8 cellular contexts compared by ENCODE assay signal in genomic region chr19:9538183-9539058, GRCh38. TPM values are rescaled to one million over a fixed set of nuclear protein-coding genes. Genes with fewer than 3 reads are reported as not detected.
DNase-seq lines count a peak whose midpoint lies in the region; ATAC-seq and TF ChIP-seq lines count a peak whose summit lies in the region.

TSS of gene ZNF426 (minus strand) at chr19:9538645. CDS start at chr19:9536232, 2,413 bp downstream.

- peak within 1 kb of the TSS; percentile 94 for H3K4me3 Mint-ChIP-seq in nephron progenitor cell

- TF ChIP-seq CTCF in BJ (IDR thresholded peaks at IDR 0.05; ENCODE audit: insufficient read depth, low read depth, low read length) (no peak), fibroblast of villous mesenchyme (IDR thresholded peaks at IDR 0.05; ENCODE audit: insufficient read depth, low read depth, low read length) (no peak), nephron progenitor cell (IDR thresholded peaks at IDR 0.05) (no peak)

- ATAC-seq in GM19455 (IDR thresholded peaks at IDR 0.05; ENCODE audit: unreplicated experiment): peak; percentile 72
- peak; percentile 92 for ATAC-seq in stimulated activated naive CD8-positive, alpha-beta T cell treated with anti-CD3 and anti-CD28 coated beads, Interleukin-15, Interleukin-2, amounts not matched to agents 100 U/mL and 50 U/mL, for 24 hours

- H3K27ac ChIP-seq in KOPT-K1 (ENCODE audit: low read depth, low read length, poor library complexity, severe bottlenecking): peak within 1 kb of the TSS; percentile 68
- peak within 1 kb of the TSS; percentile 86 for H3K27ac ChIP-seq in SJCRH30

- H3K36me3 ChIP-seq in BJ (ENCODE audit: control insufficient read depth, insufficient read depth, low read length) (peaks cover 18% of the 10 kb centered on the region), KOPT-K1 (ENCODE audit: insufficient read depth, low read length) (peaks cover 33% of the 10 kb centered on the region), SJCRH30 (peaks cover 37% of the 10 kb centered on the region)

- H3K36me3 Mint-ChIP-seq in nephron progenitor cell (ENCODE audit: low read depth): peaks cover 69% of the 10 kb centered on the region

- POLR2A ChIA-PET in BJ (lab: Charles Lee): no interaction called here

- CTCF ChIA-PET in BJ (lab: Yijun Ruan, JAX): interaction anchor here (1.0 kb wide), 1 partner anchor 15 kb away, joined by 5 read pairs; no protein-coding TSS in a partner anchor

- no peaks in the 10 kb centered on the region for H3K4me1 Mint-ChIP-seq in nephron progenitor cell

- H3K9me3 Mint-ChIP-seq in nephron progenitor cell: peaks cover 86% of the 10 kb centered on the region

- DNase-seq in BJ (ENCODE audit: low read depth) (peak; percentile 36), SJCRH30 (peak; percentile 84 to 89), activated gamma-delta T cell treated with Interleukin-2 at 50 U/mL for 16 hours (peak; percentile 77), fibroblast of villous mesenchyme (ENCODE audit: low read depth) (peak; percentile 92), nephron progenitor cell (peak; percentile 78)
- peak; percentile 88 for DNase-seq in stimulated activated naive CD8-positive, alpha-beta T cell treated with anti-CD3 and anti-CD28 coated beads, Interleukin-15, Interleukin-2, amounts not matched to agents 100 U/mL and 50 U/mL, for 24 hours

- peaks cover 6% of the 10 kb centered on the region for H3K27me3 Mint-ChIP-seq in nephron progenitor cell (ENCODE audit: low read depth, poor library complexity)

- H3K4me1 ChIP-seq in SJCRH30: no peaks in the 10 kb centered on the region

- H3K9me3 ChIP-seq in KOPT-K1 (ENCODE audit: insufficient read depth, low read length, poor library complexity, severe bottlenecking) (peaks cover 34% of the 10 kb centered on the region), SJCRH30 (replicated peaks) (peaks cover 12% of the 10 kb centered on the region)

- no peaks in the 10 kb centered on the region for H3K27me3 ChIP-seq in BJ (ENCODE audit: control insufficient read depth, insufficient read depth, low read length)
- H3K27me3 ChIP-seq in SJCRH30: no peaks in the 10 kb centered on the region

- H3K27ac Mint-ChIP-seq in nephron progenitor cell: peak within 1 kb of the TSS; percentile 100

- peak within 1 kb of the TSS; percentile 87 for H3K4me3 ChIP-seq in BJ (ENCODE audit: low read depth, low read length)
- H3K4me3 ChIP-seq in SJCRH30: peak within 1 kb of the TSS; percentile 84
- H3K4me3 ChIP-seq in fibroblast of villous mesenchyme (ENCODE audit: low read depth, low read length): peak within 1 kb of the TSS; percentile 78

RNA-seq across cellular contexts. Expression of gene ZNF426, which starts in this region (rescaled TPM):
- 5.9 and 11.5 TPM in 2 replicates for polyA plus RNA-seq in BJ (2011; rRNA removed)
- 10.8 and 11.9 TPM in 2 replicates for polyA minus RNA-seq in BJ (2011; rRNA and poly(A)+ RNA removed)
- total RNA-seq in SJCRH30 (2014; rRNA removed; shearing (Covaris generic)): 16.5 and 16.7 TPM in 2 replicates
- total RNA-seq in fibroblast of villous mesenchyme: 19.6 and 24.2 TPM in 2 replicates

Comparison
In these comparisons a context has a peak if more than half of its experiments do, and no peak if none do; other contexts are left out.
1. Peak in every context shown above with its lines: DNase-seq, ATAC-seq, H3K4me3 ChIP-seq and H3K27ac ChIP-seq.
2. DNase-seq: peak in every context shown above with its lines; median percentile 92 in fibroblast of villous mesenchyme; 88 in stimulated activated naive CD8-positive, alpha-beta T cell treated with anti-CD3 and anti-CD28 coated beads, Interleukin-15, Interleukin-2, amounts not matched to agents 100 U/mL and 50 U/mL, for 24 hours; 86 in SJCRH30; 78 in nephron progenitor cell; 77 in activated gamma-delta T cell treated with Interleukin-2 at 50 U/mL for 16 hours; 36 in BJ.